ENCODE assay signal across 8 cellular contexts in genomic region chr12:74538491-74539258, GRCh38. TPM values are rescaled to one million over a fixed set of nuclear protein-coding genes. Genes with fewer than 3 reads are reported as not detected.
DNase-seq lines count a peak whose midpoint lies in the region; ATAC-seq, FAIRE-seq and TF ChIP-seq lines count a peak whose summit lies in the region.

No MANE protein-coding gene starts in this region.

- H4K91ac ChIP-seq in IMR-90 (ENCODE audit: insufficient read depth, low read depth, low read length), result 0 out of 2 replicates have a peak overlapping the region, but pooled peaks have one; percentile 81

- H3K36me3 ChIP-seq in IMR-90 (ENCODE audit: control insufficient read depth, insufficient read depth, low read length), result peaks cover 10% of the 10 kb centered on the region
- no peaks in the 10 kb centered on the region for H3K36me3 ChIP-seq in pancreas

- no peak overlapping the region for H2BK15ac ChIP-seq in IMR-90 (ENCODE audit: low read depth, low read length)

- dilution Hi-C loops in IMR-90 (cut with HindIII; ENCODE audit: low sequenced_read_pairs, unreplicated experiment), result no loop called here

- 0% methylated on average over 2 of the region's 7 CpGs; no CpG with 5 or more reads in 1 of the 2 experiments for WGBS in IMR-90 (ENCODE audit: extremely low coverage in 2 of 2, insufficient read length in 1 of 2), 2 experiments
- 16 to 18% methylated on average over 7 of the region's 7 CpGs for WGBS in pancreas, 2 donors

- peak overlapping the region; percentile 94 to 97; a peak in 3 of 4 replicates for H4K8ac ChIP-seq in IMR-90 (ENCODE audit: low read depth in 2 of 2, low read length in 2 of 2)

- H2AFZ ChIP-seq in IMR-90 (replicated peaks; ENCODE audit: low read length, poor library complexity), result no peak overlapping the region

- DNase-seq in AG04449 (ENCODE audit: low read depth, low spot score), result no peak
- no peak for DNase-seq in IMR-90
- peak; percentile 43 for DNase-seq in activated T-cell treated with anti-CD3 and anti-CD28 coated beads, Interleukin-2, amount 50 U/mL, for 1 hour
- DNase-seq in fibroblast of the aortic adventitia (ENCODE audit: low read depth), result peak; percentile 16
- peak in 2 of 6 donors; percentile 4 to 13 for DNase-seq in pancreas
- no peak for DNase-seq in AG08396 (ENCODE audit: low spot score)

- no peak overlapping the region for H2BK120ac ChIP-seq in IMR-90 (ENCODE audit: low read depth, low read length)

- no TSS peak for BruUV-seq in IMR-90 (replicated peaks; lab: Mats Ljungman, UMichigan)

- FAIRE-seq in pancreas (lab: Jason Lieb, UNC), result no peak

- H3K18ac ChIP-seq in IMR-90 (ENCODE audit: low read depth, low read length), result no peak overlapping the region

- in situ Hi-C loops in IMR-90 (cut with MboI; ENCODE audit: low sequenced_read_pairs), result no loop called here

- POLR2A ChIA-PET in AG04449 (lab: Yijun Ruan, JAX), result interaction anchor here (1.2 kb wide), 1 partner anchor 16 kb away, joined by 3 read pairs; no protein-coding TSS in a partner anchor
- POLR2A ChIA-PET in IMR-90 (lab: Charles Lee; ENCODE audit: unreplicated experiment), result interaction anchor here (0.6 kb wide), 1 partner anchor 205 kb away, joined by 3 read pairs; no protein-coding TSS in a partner anchor

- CTCF ChIA-PET in AG04449 (lab: Yijun Ruan, JAX), result interaction anchor here (1.2 kb wide), 1 partner anchor 9 kb away, joined by 3 read pairs; no protein-coding TSS in a partner anchor
- CTCF ChIA-PET in IMR-90 (lab: Yijun Ruan, JAX), result no interaction called here

- peak overlapping the region; percentile 94 for H3K9ac ChIP-seq in IMR-90 (ENCODE audit: low read depth, low read length)

- H3K4me3 ChIP-seq in AG04449 (ENCODE audit: low read depth, low read length) (peak overlapping the region; percentile 81), IMR-90 (ENCODE audit: insufficient read depth, low read depth, low read length) (peak overlapping the region; percentile 80), fibroblast of the aortic adventitia (ENCODE audit: low read depth, low read length) (peak overlapping the region; percentile 95), pancreas (peak overlapping the region; percentile 47 to 81 (median 66))

- H3K4me2 ChIP-seq in IMR-90 (ENCODE audit: low read depth, low read length), result peak overlapping the region; percentile 94

- H3K79me1 ChIP-seq in IMR-90 (ENCODE audit: low read depth in 1 of 2, low read length in 2 of 2), result peaks cover 3 to 34% of the 10 kb centered on the region in 2 experiments; a peak in 3 of 4 replicates

- H2BK5ac ChIP-seq in IMR-90 (ENCODE audit: low read depth, low read length, poor library complexity, severe bottlenecking), result no peak overlapping the region

- TF ChIP-seq CTCF in AG04449 (IDR thresholded peaks at IDR 0.05; ENCODE audit: insufficient read depth, low read length, missing control alignments) (no peak), IMR-90 (conservative IDR thresholded peaks at IDR 0.05; ENCODE audit: low read depth, low read length) (no peak), fibroblast of the aortic adventitia (IDR thresholded peaks at IDR 0.05; ENCODE audit: insufficient read depth, low read length) (no peak), pancreas (IDR thresholded peaks at IDR 0.05) (no peak)

- H2AK9ac ChIP-seq in IMR-90 (replicated peaks; ENCODE audit: low read depth, low read length, poor library complexity), result no peak overlapping the region

- H2AK5ac ChIP-seq in IMR-90 (ENCODE audit: low read depth, low read length), result peak overlapping the region; percentile 59; the same call in 1 of the 2 replicates

- H3K27ac ChIP-seq in IMR-90 (ENCODE audit: insufficient read depth, low read length), result peak overlapping the region; percentile 39; the same call in 1 of the 2 replicates
- H3K27ac ChIP-seq in pancreas, result peak overlapping the region in 3 of 4 donors; percentile 84 to 97 (median 93)

- H3K4me1 ChIP-seq in IMR-90 (ENCODE audit: control insufficient read depth, insufficient read depth, low read length), result peaks cover 12% of the 10 kb centered on the region
- H3K4me1 ChIP-seq in pancreas, result peaks cover 0 to 29% (median 13%) of the 10 kb centered on the region in 3 donors

- TF ChIP-seq RAD21 in IMR-90 (IDR thresholded peaks at IDR 0.05; ENCODE audit: low read length), result no peak

- TF ChIP-seq POLR2A in IMR-90 (IDR thresholded peaks at IDR 0.05; ENCODE audit: low read depth, low read length), result no peak

- no peak overlapping the region for H4K5ac ChIP-seq in IMR-90 (ENCODE audit: low read depth, low read length)

- H3K9me3 ChIP-seq in IMR-90 (ENCODE audit: control insufficient read depth, insufficient read depth, low read length), result no peaks in the 10 kb centered on the region
- no peaks in the 10 kb centered on the region for H3K9me3 ChIP-seq in pancreas

- H3K9me1 ChIP-seq in IMR-90 (ENCODE audit: insufficient read depth, low read length), result peaks cover 11% of the 10 kb centered on the region

- peak overlapping the region; percentile 73 for H3K4ac ChIP-seq in IMR-90 (ENCODE audit: low read depth, low read length)

- peak; percentile 15 for ATAC-seq in GM19023 (IDR thresholded peaks at IDR 0.05; ENCODE audit: unreplicated experiment)
- no peak for ATAC-seq in IMR-90 (ENCODE audit: low read depth)
- ATAC-seq in pancreas, result peak in 3 of 4 donors; percentile 20 to 48 (median 35)
- no peak for ATAC-seq in HG03439 (IDR thresholded peaks at IDR 0.05; ENCODE audit: unreplicated experiment)

- peak overlapping the region; percentile 90 for H3K23ac ChIP-seq in IMR-90 (ENCODE audit: low read depth, low read length)

- intact Hi-C loops in IMR-90 (cut with micrococcal nuclease) (loop anchor here (10.0 kb wide), 1 partner anchor 946 kb away; the partner anchor contains the start of gene GLIPR1), pancreas (cut with DNase I) (no loop called here)

- peaks cover 28% of the 10 kb centered on the region for H4K20me1 ChIP-seq in IMR-90 (ENCODE audit: insufficient read depth, low read length)

- H2BK20ac ChIP-seq in IMR-90 (ENCODE audit: low read depth, low read length), result no peak overlapping the region

- peak overlapping the region; percentile 90 for H3K56ac ChIP-seq in IMR-90 (ENCODE audit: extremely low read depth, insufficient read depth, low read length)

- H3K27me3 ChIP-seq in IMR-90 (ENCODE audit: control insufficient read depth, insufficient read depth, low read length) (no peaks in the 10 kb centered on the region), pancreas (no peaks in the 10 kb centered on the region)

- peak overlapping the region; percentile 94 for H3K14ac ChIP-seq in IMR-90 (replicated peaks; ENCODE audit: low read depth, low read length)

TF ChIP-seq in IMR-90, 13 proteins besides CTCF, POLR2A, EP300 and RAD21:
- TF ChIP-seq MXI1 (IDR thresholded peaks at IDR 0.05; ENCODE audit: borderline replicate concordance, low read depth, low read length) (0 out of 2 replicates have a peak, but pooled peaks have one; percentile 20), BHLHE40 (IDR thresholded peaks at IDR 0.05; ENCODE audit: low read depth, low read length) (no peak), USF2 (IDR thresholded peaks at IDR 0.05; ENCODE audit: low read depth, low read length) (no peak)

RNA-seq across cellular contexts. Expression of gene ATXN7L3B, which starts 1.0 kb away (rescaled TPM):
- 21.7 and 28.1 TPM in 2 replicates for total RNA-seq in IMR-90 (2012; rRNA removed)
- polyA plus RNA-seq in IMR-90 (2012; rRNA removed), result 10.9 and 12.9 TPM in 2 replicates
- 5.0 and 5.4 TPM in 2 replicates for polyA plus RNA-seq in IMR-90 (2012; cell fraction: cytosol; rRNA removed)
- polyA plus RNA-seq in IMR-90 (2012; cell fraction: nucleus; rRNA removed; ENCODE audit: low replicate concordance), result 2.7 and 12.5 TPM in 2 replicates
- 22.5 and 41.3 TPM in 2 replicates for total RNA-seq in fibroblast of the aortic adventitia (ENCODE audit: low replicate concordance)
- 10 to 100 TPM in 5 of 6 donors, 1 to 10 TPM in 1; 9.7 to 23.3 (median 14.2) TPM for total RNA-seq in pancreas
- polyA plus RNA-seq in pancreas, result 10 to 100 TPM in 1 of 2 donors, 1 to 10 TPM in 1; 5.4 to 11.9 TPM

Comparison
In these comparisons a context has a peak if more than half of its experiments do, and no peak if none do; other contexts are left out.
1. DNase-seq: peak in activated T-cell treated with anti-CD3 and anti-CD28 coated beads, Interleukin-2, amount 50 U/mL, for 1 hour (single experiment) and fibroblast of the aortic adventitia (single experiment); none in AG04449 (single experiment), IMR-90 (single experiment) and AG08396 (single experiment).
2. ATAC-seq: peak in GM19023 (single experiment) and pancreas (3 of 4); none in IMR-90 (single experiment) and HG03439 (single experiment).
3. Peak in every context shown above with its lines, with median percentiles within 50 percentile points of each other: H3K4me3 ChIP-seq.